ENCODE assay signal across 18 cellular contexts in genomic region chr18:12028040-12028628, GRCh38. TPM values are rescaled to one million over a fixed set of nuclear protein-coding genes. Genes with fewer than 3 reads are reported as not detected.
DNase-seq lines count a peak whose midpoint lies in the region; ATAC-seq and TF ChIP-seq lines count a peak whose summit lies in the region.
"Had no signal": no experiment of that assay in that cellular context is flagged by ENCODE, and none has a peak within 500 bp of the region (broad histone marks: within the 10 kb centered on the region; RNA-seq: fewer than 3 reads in every experiment).

No MANE protein-coding gene starts in this region.

- DNase-seq in heart left ventricle, result peak in 3 of 5 donors; percentile 52 to 69 (median 65)
- no peak for DNase-seq in Right ventricle myocardium inferior (ENCODE audit: missing footprints)
- no peak for DNase-seq in psoas muscle
- peak; percentile 18 for DNase-seq in testis
- no peak for DNase-seq in activated effector memory CD4-positive, alpha-beta T cell treated with Interleukin-2 at 50 U/mL for 16 hours
- DNase-seq in SHP77 (lab: John Stamatoyannopoulos, UW), result no peak
- DNase-seq in OCI-M1 (lab: John Stamatoyannopoulos, UW), result no peak
- DNase-seq: CD4-positive, alpha-beta memory T cell; EL; Kasumi-1; MM.1S; NCI-H1436 treated with DMSO at 0.1 percent for 48 hours; NCI-H2029; NCI-H345; NCI-H526 had no signal

- no peaks in the 10 kb centered on the region for H3K27me3 ChIP-seq in heart left ventricle
- H3K27me3 ChIP-seq in esophagus (ENCODE audit: control insufficient read depth in 1 of 2, insufficient read depth in 2 of 2, low read length in 2 of 2), result no peaks in the 10 kb centered on the region
- H3K27me3 ChIP-seq in psoas muscle (ENCODE audit: insufficient read depth in 3 of 3, low read length in 2 of 3), result no peaks in the 10 kb centered on the region
- H3K27me3 ChIP-seq in testis, result no peaks in the 10 kb centered on the region
- H3K27me3 ChIP-seq: BE2C had no signal

- TF ChIP-seq POLR2A in heart left ventricle (IDR thresholded peaks at IDR 0.05) (no peak), testis (IDR thresholded peaks at IDR 0.05) (no peak)

- intact Hi-C loops in heart left ventricle (cut with DNase I) (no loop called here), Right ventricle myocardium inferior (cut with DNase I) (no loop called here), psoas muscle (cut with DNase I) (no loop called here), testis (cut with DNase I; ENCODE audit: low total_unique reads) (no loop called here)

- H3K36me3 ChIP-seq in heart left ventricle (peaks cover 0 to 34% (median 21%) of the 10 kb centered on the region in 9 donors), esophagus (ENCODE audit: control insufficient read depth in 2 of 2, insufficient read depth in 2 of 2, low read length in 1 of 2) (peaks cover 0 to 7% of the 10 kb centered on the region in 2 donors), psoas muscle (ENCODE audit: insufficient read depth in 1 of 2, low read depth in 1 of 2) (peaks cover 0 to 75% of the 10 kb centered on the region in 2 donors), testis (ENCODE audit: low read depth, missing control alignments) (no peaks in the 10 kb centered on the region)
- H3K36me3 ChIP-seq: BE2C had no signal

- H3K4me1 ChIP-seq in heart left ventricle (peaks cover 0 to 18% (median 3%) of the 10 kb centered on the region in 12 donors), esophagus (ENCODE audit: control insufficient read depth in 2 of 2, insufficient read depth in 2 of 2, low read length in 1 of 2) (peaks cover 0 to 22% of the 10 kb centered on the region in 2 donors), psoas muscle (peaks cover 22% of the 10 kb centered on the region), testis (no peaks in the 10 kb centered on the region)
- H3K4me1 ChIP-seq: BE2C had no signal

- H3K9me3 ChIP-seq in heart left ventricle (no peaks in the 10 kb centered on the region), esophagus (ENCODE audit: control insufficient read depth in 2 of 2, insufficient read depth in 1 of 2, low read depth in 1 of 2, low read length in 1 of 2) (no peaks in the 10 kb centered on the region), psoas muscle (no peaks in the 10 kb centered on the region), testis (no peaks in the 10 kb centered on the region)
- H3K9me3 ChIP-seq: BE2C had no signal

- WGBS in heart left ventricle, 4 donors, result 59 to 72% (median 63%) methylated on average over 14 to 15 of the region's 15 CpGs
- 44 to 56% methylated on average over 15 of the region's 15 CpGs for WGBS in esophagus, 2 donors
- 58 to 72% (median 61%) methylated on average over 15 of the region's 15 CpGs for WGBS in psoas muscle, 3 donors
- WGBS in testis, 2 donors, result 62 to 64% methylated on average over 13 to 15 of the region's 15 CpGs

- H3K4me3 ChIP-seq in heart left ventricle (no peak overlapping the region), esophagus (ENCODE audit: low read depth in 1 of 2, low read length in 2 of 2) (no peak overlapping the region), psoas muscle (no peak overlapping the region), testis (no peak overlapping the region)

- H3K27ac ChIP-seq in heart left ventricle (peak overlapping the region in 4 of 12 donors; percentile 11 to 67 (median 46)), esophagus (ENCODE audit: low read depth in 2 of 2, low read length in 1 of 2) (peak overlapping the region; percentile 84 to 97), psoas muscle (peak overlapping the region; percentile 81), testis (no peak overlapping the region)

- TF ChIP-seq CTCF in heart left ventricle (IDR thresholded peaks at IDR 0.05), result no peak
- no peak for TF ChIP-seq CTCF in psoas muscle (IDR thresholded peaks at IDR 0.05)
- TF ChIP-seq CTCF in testis (IDR thresholded peaks at IDR 0.05), result no peak

- peak in 3 of 4 donors; percentile 16 to 53 (median 28) for ATAC-seq in heart left ventricle
- ATAC-seq in Right ventricle myocardium inferior, result no peak
- ATAC-seq in psoas muscle, result peak in 2 of 4 donors; percentile 2 to 4
- ATAC-seq: Panc1 had no signal

RNA-seq across cellular contexts. Expression of gene IMPA2, which starts 46.8 kb away (rescaled TPM):
- 10 to 100 TPM; 18.1 to 73.0 (median 44.3) TPM for total RNA-seq in heart left ventricle
- 10 to 100 TPM; 19.9 to 34.9 TPM for polyA plus RNA-seq in heart left ventricle
- 82.8 TPM for total RNA-seq in Right ventricle myocardium inferior
- polyA plus RNA-seq in esophagus, result 100 to 1,000 TPM in 1 of 2 donors, 10 to 100 TPM in 1; 79.1 to 142 TPM
- 100 to 1,000 TPM; 126 to 342 (median 215) TPM for total RNA-seq in psoas muscle
- 100 to 1,000 TPM in 2 of 3 donors, 10 to 100 TPM in 1; 61.4 to 321 (median 196) TPM for polyA plus RNA-seq in psoas muscle
- total RNA-seq in testis, result 10 to 100 TPM; 16.6 to 21.3 TPM
- 16.7 TPM for polyA plus RNA-seq in testis (ENCODE audit: insufficient read depth, low read depth, low replicate concordance)

Comparison
In these comparisons a context has a peak if more than half of its experiments do, and no peak if none do; other contexts are left out.
1. DNase-seq: peak in heart left ventricle (3 of 5) and testis (single experiment); none in Right ventricle myocardium inferior (single experiment), psoas muscle (0 of 2), activated effector memory CD4-positive, alpha-beta T cell treated with Interleukin-2 at 50 U/mL for 16 hours (single experiment), SHP77 (0 of 2) and OCI-M1 (single experiment).
2. H3K27ac ChIP-seq: peak in esophagus (2 of 2) and psoas muscle (single experiment); none in testis (0 of 2).